Comparison of ENCODE assay signal across 1 cellular context in the genomic region with DNA sequence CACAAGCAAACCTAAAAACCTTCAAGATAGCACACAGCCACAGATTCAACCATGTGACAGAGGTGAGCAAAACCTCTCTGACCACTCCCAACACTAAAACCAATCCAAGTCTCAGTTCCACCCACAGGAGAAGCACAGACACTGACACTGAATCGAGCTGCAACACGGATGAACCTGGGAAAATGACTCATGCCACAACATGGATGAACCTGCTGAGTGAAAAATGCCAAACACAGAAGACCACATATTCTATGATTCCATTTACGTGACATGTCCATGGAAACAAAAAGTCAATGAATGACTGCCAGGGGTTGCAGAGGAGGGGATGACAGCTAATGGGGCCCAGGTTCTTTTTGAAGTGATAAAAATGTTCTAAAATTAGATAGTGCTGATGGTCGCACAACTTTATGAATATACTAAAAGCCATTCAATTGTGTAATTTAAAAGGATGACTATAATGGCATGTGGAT.
TF ChIP-seq lines count a peak whose summit lies in the region.

No MANE protein-coding gene starts in this region.

TF ChIP-seq in GM12878, 131 proteins besides CTCF, POLR2A, EP300 and RAD21 (continued from another document and continues in another):
- TF ChIP-seq, protein P1, sequence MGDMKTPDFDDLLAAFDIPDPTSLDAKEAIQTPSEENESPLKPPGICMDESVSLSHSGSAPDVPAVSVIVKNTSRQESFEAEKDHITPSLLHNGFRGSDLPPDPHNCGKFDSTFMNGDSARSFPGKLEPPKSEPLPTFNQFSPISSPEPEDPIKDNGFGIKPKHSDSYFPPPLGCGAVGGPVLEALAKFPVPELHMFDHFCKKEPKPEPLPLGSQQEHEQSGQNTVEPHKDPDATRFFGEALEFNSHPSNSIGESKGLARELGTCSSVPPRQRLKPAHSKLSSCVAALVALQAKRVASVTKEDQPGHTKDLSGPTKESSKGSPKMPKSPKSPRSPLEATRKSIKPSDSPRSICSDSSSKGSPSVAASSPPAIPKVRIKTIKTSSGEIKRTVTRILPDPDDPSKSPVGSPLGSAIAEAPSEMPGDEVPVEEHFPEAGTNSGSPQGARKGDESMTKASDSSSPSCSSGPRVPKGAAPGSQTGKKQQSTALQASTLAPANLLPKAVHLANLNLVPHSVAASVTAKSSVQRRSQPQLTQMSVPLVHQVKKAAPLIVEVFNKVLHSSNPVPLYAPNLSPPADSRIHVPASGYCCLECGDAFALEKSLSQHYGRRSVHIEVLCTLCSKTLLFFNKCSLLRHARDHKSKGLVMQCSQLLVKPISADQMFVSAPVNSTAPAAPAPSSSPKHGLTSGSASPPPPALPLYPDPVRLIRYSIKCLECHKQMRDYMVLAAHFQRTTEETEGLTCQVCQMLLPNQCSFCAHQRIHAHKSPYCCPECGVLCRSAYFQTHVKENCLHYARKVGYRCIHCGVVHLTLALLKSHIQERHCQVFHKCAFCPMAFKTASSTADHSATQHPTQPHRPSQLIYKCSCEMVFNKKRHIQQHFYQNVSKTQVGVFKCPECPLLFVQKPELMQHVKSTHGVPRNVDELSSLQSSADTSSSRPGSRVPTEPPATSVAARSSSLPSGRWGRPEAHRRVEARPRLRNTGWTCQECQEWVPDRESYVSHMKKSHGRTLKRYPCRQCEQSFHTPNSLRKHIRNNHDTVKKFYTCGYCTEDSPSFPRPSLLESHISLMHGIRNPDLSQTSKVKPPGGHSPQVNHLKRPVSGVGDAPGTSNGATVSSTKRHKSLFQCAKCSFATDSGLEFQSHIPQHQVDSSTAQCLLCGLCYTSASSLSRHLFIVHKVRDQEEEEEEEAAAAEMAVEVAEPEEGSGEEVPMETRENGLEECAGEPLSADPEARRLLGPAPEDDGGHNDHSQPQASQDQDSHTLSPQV (IDR thresholded peaks at IDR 0.05): no peak
- TF ChIP-seq TCF3 (IDR thresholded peaks at IDR 0.05; ENCODE audit: borderline replicate concordance, insufficient read depth, low read depth, low read length) (no peak), BACH1 (IDR thresholded peaks at IDR 0.05; ENCODE audit: borderline replicate concordance) (peak; percentile 30; the same call in 1 of the 2 replicates), LARP7 (IDR thresholded peaks at IDR 0.05) (no peak), DPF2 (IDR thresholded peaks at IDR 0.05) (peak; percentile 80; the same call in 1 of the 2 replicates), HCFC1 (IDR thresholded peaks at IDR 0.05; ENCODE audit: low read length) (no peak), RELA (IDR thresholded peaks at IDR 0.05; ENCODE audit: borderline replicate concordance, partially characterized antibody) (no peak), SMAD5 (IDR thresholded peaks at IDR 0.05; ENCODE audit: low read depth) (no peak), PAX8 (IDR thresholded peaks at IDR 0.05) (no peak), NR2F1 (conservative IDR thresholded peaks at IDR 0.05) (no peak), IRF3 (IDR thresholded peaks at IDR 0.05) (no peak), CREB1 (IDR thresholded peaks at IDR 0.05; ENCODE audit: low read depth) (peak; percentile 29), SREBF1 (IDR thresholded peaks at IDR 0.05; ENCODE audit: low read length) (no peak), RUNX3 (IDR thresholded peaks at IDR 0.05; ENCODE audit: low read length) (peak; percentile 95), YY1 (IDR thresholded peaks at IDR 0.05; ENCODE audit: low read depth, low read length) (peak; percentile 76; the same call in 1 of the 2 replicates), ASH2L (IDR thresholded peaks at IDR 0.05; ENCODE audit: borderline replicate concordance, low read depth) (no peak), NR2C1 (IDR thresholded peaks at IDR 0.05) (no peak), SKIL (IDR thresholded peaks at IDR 0.05; ENCODE audit: low read depth, poor library complexity, severe bottlenecking) (peak; percentile 84), ZNF622 (IDR thresholded peaks at IDR 0.05) (no peak), MEF2B (IDR thresholded peaks at IDR 0.05; ENCODE audit: partially characterized antibody, poor library complexity, severe bottlenecking) (peak; percentile 75), FOXM1 (IDR thresholded peaks at IDR 0.05; ENCODE audit: low read depth, low read length) (peak; percentile 94), ETV6 (conservative IDR thresholded peaks at IDR 0.05 in 1 of 2, IDR thresholded peaks at IDR 0.05 in 1 of 2; ENCODE audit: borderline replicate concordance in 1 of 2, low read depth in 1 of 2) (peak in 1 of 2 experiments; percentile 43; a peak in 1 of 4 replicates), HDGF (IDR thresholded peaks at IDR 0.05) (no peak; the same call in 1 of the 2 replicates), CEBPZ (IDR thresholded peaks at IDR 0.05; ENCODE audit: low read depth, low read length) (no peak), ZNF274 (IDR thresholded peaks at IDR 0.05; ENCODE audit: insufficient read depth, insufficient read length) (no peak), ESRRA (IDR thresholded peaks at IDR 0.05; ENCODE audit: low read length) (0 out of 2 replicates have a peak, but pooled peaks have one; percentile 43), ZNF687 (IDR thresholded peaks at IDR 0.05) (peak; percentile 87), BMI1 (IDR thresholded peaks at IDR 0.05; ENCODE audit: borderline replicate concordance) (0 out of 2 replicates have a peak, but pooled peaks have one; percentile 44), SMC3 (IDR thresholded peaks at IDR 0.05; ENCODE audit: borderline replicate concordance, low read length) (no peak), SMARCA5 (IDR thresholded peaks at IDR 0.05) (no peak)
- TF ChIP-seq, protein P2, sequence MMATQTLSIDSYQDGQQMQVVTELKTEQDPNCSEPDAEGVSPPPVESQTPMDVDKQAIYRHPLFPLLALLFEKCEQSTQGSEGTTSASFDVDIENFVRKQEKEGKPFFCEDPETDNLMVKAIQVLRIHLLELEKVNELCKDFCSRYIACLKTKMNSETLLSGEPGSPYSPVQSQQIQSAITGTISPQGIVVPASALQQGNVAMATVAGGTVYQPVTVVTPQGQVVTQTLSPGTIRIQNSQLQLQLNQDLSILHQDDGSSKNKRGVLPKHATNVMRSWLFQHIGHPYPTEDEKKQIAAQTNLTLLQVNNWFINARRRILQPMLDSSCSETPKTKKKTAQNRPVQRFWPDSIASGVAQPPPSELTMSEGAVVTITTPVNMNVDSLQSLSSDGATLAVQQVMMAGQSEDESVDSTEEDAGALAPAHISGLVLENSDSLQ (IDR thresholded peaks at IDR 0.05): peak; percentile 87
- TF ChIP-seq, protein P3, sequence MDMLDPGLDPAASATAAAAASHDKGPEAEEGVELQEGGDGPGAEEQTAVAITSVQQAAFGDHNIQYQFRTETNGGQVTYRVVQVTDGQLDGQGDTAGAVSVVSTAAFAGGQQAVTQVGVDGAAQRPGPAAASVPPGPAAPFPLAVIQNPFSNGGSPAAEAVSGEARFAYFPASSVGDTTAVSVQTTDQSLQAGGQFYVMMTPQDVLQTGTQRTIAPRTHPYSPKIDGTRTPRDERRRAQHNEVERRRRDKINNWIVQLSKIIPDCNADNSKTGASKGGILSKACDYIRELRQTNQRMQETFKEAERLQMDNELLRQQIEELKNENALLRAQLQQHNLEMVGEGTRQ (IDR thresholded peaks at IDR 0.05; ENCODE audit: borderline replicate concordance, low read depth, low read length): no peak; the same call in 1 of the 2 replicates
- TF ChIP-seq, protein P4, sequence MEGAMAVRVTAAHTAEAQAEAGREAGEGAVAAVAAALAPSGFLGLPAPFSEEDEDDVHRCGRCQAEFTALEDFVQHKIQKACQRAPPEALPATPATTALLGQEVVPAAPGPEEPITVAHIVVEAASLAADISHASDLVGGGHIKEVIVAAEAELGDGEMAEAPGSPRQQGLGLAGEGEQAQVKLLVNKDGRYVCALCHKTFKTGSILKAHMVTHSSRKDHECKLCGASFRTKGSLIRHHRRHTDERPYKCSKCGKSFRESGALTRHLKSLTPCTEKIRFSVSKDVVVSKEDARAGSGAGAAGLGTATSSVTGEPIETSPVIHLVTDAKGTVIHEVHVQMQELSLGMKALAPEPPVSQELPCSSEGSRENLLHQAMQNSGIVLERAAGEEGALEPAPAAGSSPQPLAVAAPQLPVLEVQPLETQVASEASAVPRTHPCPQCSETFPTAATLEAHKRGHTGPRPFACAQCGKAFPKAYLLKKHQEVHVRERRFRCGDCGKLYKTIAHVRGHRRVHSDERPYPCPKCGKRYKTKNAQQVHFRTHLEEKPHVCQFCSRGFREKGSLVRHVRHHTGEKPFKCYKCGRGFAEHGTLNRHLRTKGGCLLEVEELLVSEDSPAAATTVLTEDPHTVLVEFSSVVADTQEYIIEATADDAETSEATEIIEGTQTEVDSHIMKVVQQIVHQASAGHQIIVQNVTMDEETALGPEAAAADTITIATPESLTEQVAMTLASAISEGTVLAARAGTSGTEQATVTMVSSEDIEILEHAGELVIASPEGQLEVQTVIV (IDR thresholded peaks at IDR 0.05; ENCODE audit: borderline replicate concordance, partially characterized antibody): no peak
- TF ChIP-seq, protein P5, sequence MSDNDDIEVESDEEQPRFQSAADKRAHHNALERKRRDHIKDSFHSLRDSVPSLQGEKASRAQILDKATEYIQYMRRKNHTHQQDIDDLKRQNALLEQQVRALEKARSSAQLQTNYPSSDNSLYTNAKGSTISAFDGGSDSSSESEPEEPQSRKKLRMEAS (IDR thresholded peaks at IDR 0.05; ENCODE audit: low read depth, low read length): 0 out of 2 replicates have a peak, but pooled peaks have one; percentile 23
